10 cellular contexts compared by ENCODE assay signal in the genomic region with DNA sequence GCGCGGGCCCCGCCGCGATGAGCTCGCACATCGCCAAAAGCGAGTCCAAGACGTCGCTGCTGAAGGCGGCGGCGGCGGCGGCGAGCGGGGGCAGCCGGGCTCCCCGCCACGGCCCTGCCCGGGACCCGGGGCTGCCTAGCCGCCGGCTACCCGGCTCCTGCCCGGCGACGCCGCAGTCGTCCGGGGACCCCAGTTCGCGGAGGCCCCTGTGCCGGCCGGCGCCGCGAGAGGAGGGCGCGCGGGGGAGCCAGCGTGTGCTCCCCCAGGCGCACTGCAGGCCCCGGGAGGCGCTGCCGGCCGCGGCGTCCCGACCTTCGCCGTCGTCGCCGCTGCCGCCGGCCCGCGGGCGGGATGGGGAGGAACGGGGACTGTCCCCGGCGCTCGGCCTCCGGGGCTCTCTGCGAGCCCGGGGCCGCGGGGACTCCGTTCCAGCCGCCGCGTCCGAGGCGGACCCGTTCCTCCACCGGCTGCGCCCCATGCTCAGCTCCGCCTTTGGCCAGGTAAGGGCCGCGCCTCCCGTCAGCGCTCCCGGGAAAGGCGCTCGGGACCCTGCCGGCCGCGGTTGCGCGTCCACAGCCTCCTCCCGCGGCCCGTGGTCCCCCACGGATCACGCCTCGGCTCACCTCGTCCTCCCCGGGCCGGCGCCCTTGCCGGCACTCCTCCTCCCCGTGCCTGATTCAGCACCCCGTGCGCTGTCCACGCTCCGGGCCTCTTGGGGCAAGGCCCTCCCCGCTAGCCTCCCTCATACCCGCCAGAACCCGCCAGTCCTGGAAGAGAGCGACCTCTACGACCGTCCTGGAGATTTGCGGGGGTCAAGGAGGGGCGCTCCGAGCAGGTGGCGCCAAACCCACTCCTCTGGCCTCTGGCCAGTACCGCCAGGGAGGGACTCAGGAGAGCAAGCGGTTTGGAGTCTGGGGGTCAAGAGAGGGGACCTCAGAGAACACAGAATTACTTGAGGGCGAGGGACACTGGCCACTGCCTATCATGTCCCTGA. TPM values are rescaled to one million over a fixed set of nuclear protein-coding genes. Genes with fewer than 3 reads are reported as not detected.
DNase-seq lines count a peak whose midpoint lies in the region; ATAC-seq, FAIRE-seq and TF ChIP-seq lines count a peak whose summit lies in the region.
"Had no signal": no experiment of that assay in that cellular context is flagged by ENCODE, and none has a peak within 500 bp of the region (broad histone marks: within the 10 kb centered on the region; RNA-seq: fewer than 3 reads in every experiment).

No MANE protein-coding gene starts in this region.

- TF ChIP-seq POLR2A in thyroid gland (IDR thresholded peaks at IDR 0.05) = no peak

- 2 to 3% methylated on average over 12 to 16 of the region's 120 CpGs for WGBS in thyroid gland, 2 donors

- H3K27ac ChIP-seq in effector memory CD4-positive, alpha-beta T cell (ENCODE audit: insufficient read depth, low read length, poor library complexity, severe bottlenecking) = no peak overlapping the region
- H3K27ac ChIP-seq in thyroid gland = no peak overlapping the region
- H3K27ac ChIP-seq: uterus had no signal

- peak; percentile 34 for ATAC-seq in GM21390 (IDR thresholded peaks at IDR 0.05; ENCODE audit: unreplicated experiment)

- H3K27me3 ChIP-seq in effector memory CD4-positive, alpha-beta T cell (replicated peaks; ENCODE audit: control insufficient read depth, insufficient read depth, low read length, poor library complexity, severe bottlenecking) = peaks cover 24% of the 10 kb centered on the region
- no peaks in the 10 kb centered on the region for H3K27me3 ChIP-seq in thyroid gland

- H3K36me3 ChIP-seq in effector memory CD4-positive, alpha-beta T cell (ENCODE audit: control insufficient read depth, insufficient read depth, low read length) = no peaks in the 10 kb centered on the region
- H3K36me3 ChIP-seq in thyroid gland = no peaks in the 10 kb centered on the region
- H3K36me3 ChIP-seq: uterus had no signal

- intact Hi-C loops in thyroid gland (cut with DNase I) = no loop called here

- FAIRE-seq in RCC 7860 (lab: Jason Lieb, UNC) = no peak

- peaks cover 10% of the 10 kb centered on the region for H3K4me1 ChIP-seq in effector memory CD4-positive, alpha-beta T cell (ENCODE audit: control insufficient read depth, insufficient read depth, low read length, poor library complexity, severe bottlenecking)
- peaks cover 5 to 14% of the 10 kb centered on the region in 2 donors for H3K4me1 ChIP-seq in thyroid gland

- DNase-seq in COLO668 (lab: John Stamatoyannopoulos, UW; ENCODE audit: unreplicated experiment) (peak; percentile 43), Kasumi-1 (lab: John Stamatoyannopoulos, UW) (peak; percentile 48 to 69), myocyte (ENCODE audit: low read depth) (peak; percentile 59), thyroid gland (peak; percentile 57 to 68), RCC 7860 (ENCODE audit: low spot score) (no peak)
- DNase-seq in activated CD4-positive, alpha-beta T cell treated with anti-CD3 and anti-CD28 coated beads, Interleukin-2, amount 50 U/mL, for 48 hours = peak; percentile 45 to 59
- peak; percentile 6 to 25 (median 19) for DNase-seq in effector memory CD4-positive, alpha-beta T cell

- peak overlapping the region; percentile 45 for H3K4me3 ChIP-seq in effector memory CD4-positive, alpha-beta T cell (ENCODE audit: insufficient read depth, low read depth, low read length, poor library complexity, severe bottlenecking)
- peak overlapping the region in 1 of 3 donors; percentile 23 for H3K4me3 ChIP-seq in thyroid gland (replicated peaks in 1 of 3)

- no peaks in the 10 kb centered on the region for H3K9me3 ChIP-seq in effector memory CD4-positive, alpha-beta T cell (ENCODE audit: control insufficient read depth, low read length)
- H3K9me3 ChIP-seq in thyroid gland = no peaks in the 10 kb centered on the region
- H3K9me3 ChIP-seq: uterus had no signal

- no peak for TF ChIP-seq CTCF in thyroid gland (IDR thresholded peaks at IDR 0.05)

RNA-seq across cellular contexts. Expression of a gene that starts 0.7 kb away (rescaled TPM):
- total RNA-seq in myocyte (not detected in 2 replicates), thyroid gland (1 to 10 TPM in 1 of 4 donors, under 1 TPM in 1, not detected in 2; 0.33 to 1.4 TPM)
- not detected for polyA plus RNA-seq in myocyte (2012)
- total RNA-seq: HT1080 had no signal

RNA-seq across cellular contexts. Expression of a gene that starts 45.8 kb away (rescaled TPM):
- total RNA-seq in myocyte (95.0 and 115 TPM in 2 replicates), thyroid gland (100 to 1,000 TPM; 122 to 288 (median 187) TPM)
- 75.7 TPM for polyA plus RNA-seq in myocyte (2012)

RNA-seq across cellular contexts. Expression of a gene that starts 59.9 kb away (rescaled TPM):
- total RNA-seq in myocyte (23.8 and 29.6 TPM in 2 replicates), thyroid gland (10 to 100 TPM; 27.9 to 72.0 (median 38.5) TPM)
- 71.5 TPM for polyA plus RNA-seq in myocyte (2012)
